ENCODE assay signal across 12 cellular contexts in the genomic region with DNA sequence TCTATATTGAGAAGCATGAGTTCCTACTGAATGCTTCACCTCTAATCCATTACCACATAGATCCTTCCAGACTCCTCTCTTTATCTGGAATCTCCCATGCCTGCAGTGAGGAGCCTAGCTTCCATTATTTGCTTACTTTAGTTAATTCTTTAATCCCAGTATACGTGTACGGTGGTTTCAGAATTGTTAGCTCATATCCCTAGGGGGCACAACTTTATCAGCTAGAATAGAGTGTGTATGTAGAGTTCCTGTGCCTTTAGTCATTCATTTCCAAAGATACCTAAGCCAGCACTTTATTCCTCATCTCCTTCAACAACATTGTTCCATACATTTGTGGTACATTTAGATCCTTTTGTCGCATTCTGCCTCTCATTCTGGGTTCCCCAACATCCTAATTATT.
DNase-seq lines count a peak whose midpoint lies in the region; ATAC-seq and TF ChIP-seq lines count a peak whose summit lies in the region.
"Had no signal": no experiment of that assay in that cellular context is flagged by ENCODE, and none has a peak within 500 bp of the region (broad histone marks: within the 10 kb centered on the region; RNA-seq: fewer than 3 reads in every experiment).

No MANE protein-coding gene starts in this region.

- no peaks in the 10 kb centered on the region for H3K4me1 ChIP-seq in foreskin keratinocyte

- no peak for ATAC-seq in foreskin keratinocyte

- no peak overlapping the region for H3K4me3 ChIP-seq in coronary artery

- no peak overlapping the region for H3K27ac ChIP-seq in foreskin keratinocyte
- no peak overlapping the region for H3K27ac ChIP-seq in coronary artery

- no peak for TF ChIP-seq CTCF in foreskin keratinocyte (conservative IDR thresholded peaks at IDR 0.05)
- TF ChIP-seq CTCF in coronary artery (IDR thresholded peaks at IDR 0.05), result no peak

- peaks cover 2% of the 10 kb centered on the region for H3K27me3 ChIP-seq in foreskin keratinocyte

- peak; percentile 22 for DNase-seq in AG08396 (ENCODE audit: low spot score)
- peak; percentile 17 for DNase-seq in HS-27A (ENCODE audit: low read depth)
- peak; percentile 35 for DNase-seq in SW480 (ENCODE audit: low spot score)
- DNase-seq in foreskin keratinocyte, result peak; percentile 4 to 17
- DNase-seq in coronary artery (ENCODE audit: low spot score), result no peak
- no peak for DNase-seq in T-helper 1 cell
- no peak for DNase-seq in stimulated activated CD4-positive, alpha-beta T cell treated with anti-CD3 and anti-CD28 coated beads, Interleukin-2, amount 100 ng/mL, for 48 hours
- no peak for DNase-seq in mucosa of gallbladder (ENCODE audit: low spot score)
- DNase-seq: activated CD4-positive, alpha-beta T cell treated with anti-CD3 and anti-CD28 coated beads, Interleukin-2, amount 10 ng/mL, durations not matched to agents 24 days and 14 days; KG1; NCI-H2081; stimulated activated naive CD4-positive, alpha-beta T cell treated with Interleukin-2 at 50 U/mL for 16 hours had no signal

Comparison
In these comparisons a context has a peak if more than half of its experiments do, and no peak if none do; other contexts are left out.
1. DNase-seq: peak in AG08396 (single experiment), HS-27A (single experiment), SW480 (single experiment) and foreskin keratinocyte (2 of 2); none in coronary artery (single experiment), T-helper 1 cell (0 of 5), stimulated activated CD4-positive, alpha-beta T cell treated with anti-CD3 and anti-CD28 coated beads, Interleukin-2, amount 100 ng/mL, for 48 hours (0 of 2) and mucosa of gallbladder (single experiment).